In the genomic region with DNA sequence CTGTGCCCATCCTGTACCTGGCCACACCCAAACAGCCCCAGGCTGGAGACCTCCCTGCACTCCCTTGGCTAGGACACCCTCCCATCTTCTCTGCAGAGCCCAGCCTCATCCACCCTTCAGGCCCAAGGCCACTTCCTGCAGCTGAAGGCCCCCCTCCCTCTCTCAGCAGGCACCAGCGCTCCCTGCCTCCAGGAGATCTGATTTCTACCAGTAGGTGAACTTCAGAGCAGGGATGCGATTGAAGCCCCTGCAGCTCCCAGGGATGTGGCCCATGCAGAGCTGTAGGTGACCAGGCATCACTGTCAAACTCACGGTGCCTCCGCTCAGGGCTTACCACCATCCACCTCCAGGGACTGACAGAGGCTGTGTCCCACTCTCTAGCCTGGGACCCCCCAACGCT, we compare ENCODE assay signal across 18 cellular contexts.
"Had no signal": no experiment of that assay in that cellular context is flagged by ENCODE, and none has a peak within 500 bp of the region (broad histone marks: within the 10 kb centered on the region; RNA-seq: fewer than 3 reads in every experiment).

No MANE protein-coding gene starts in this region.

- H3K36me3 ChIP-seq: prostate gland, right atrium auricular region, thoracic aorta had no signal

- H3K4me1 Mint-ChIP-seq: activated CD4-positive, alpha-beta T cell treated with anti-CD3 and anti-CD28 coated beads, Interleukin-2, amount 10 ng/mL, durations not matched to agents 24 days and 14 days; activated naive CD4-positive, alpha-beta T cell treated with anti-CD3 and anti-CD28 coated beads, Interleukin-2, amount 50 U/mL, for 24 hours had no signal

- H3K27me3 ChIP-seq: adrenal gland, esophagus muscularis mucosa, gastroesophageal sphincter, heart left ventricle, left lung, right atrium auricular region, upper lobe of left lung had no signal

- H3K4me1 ChIP-seq: adrenal gland, esophagus muscularis mucosa, gastroesophageal sphincter, heart left ventricle, left lung, prostate gland, right atrium auricular region, upper lobe of left lung had no signal

- H3K9me3 ChIP-seq: adrenal gland, esophagus muscularis mucosa, gastroesophageal sphincter, heart left ventricle, left lung, prostate gland, right atrium auricular region, thoracic aorta, upper lobe of left lung had no signal

- DNase-seq: activated CD4-positive, alpha-beta T cell treated with anti-CD3 and anti-CD28 coated beads, Interleukin-2, amount 10 ng/mL, durations not matched to agents 24 days and 14 days; activated CD8-positive, alpha-beta T cell treated with anti-CD3 and anti-CD28 coated beads, Interleukin-2, amount 10 ng/mL, durations not matched to agents 7 days and 5 days; activated effector memory CD4-positive, alpha-beta T cell treated with Interleukin-2 at 50 U/mL for 16 hours; activated T-cell treated with anti-CD3 and anti-CD28 coated beads, Interleukin-2, amount 50 U/mL, for 48 hours; adrenal gland; effector CD8-positive, alpha-beta T cell; heart left ventricle; left lung; mammary epithelial cell; T-helper 9 cell; upper lobe of left lung had no signal

- ATAC-seq: activated CD8-positive, alpha-beta T cell treated with anti-CD3 and anti-CD28 coated beads, Interleukin-2, amount 10 ng/mL, durations not matched to agents 7 days and 5 days; gastroesophageal sphincter; heart left ventricle; left lung had no signal

- H3K27me3 Mint-ChIP-seq: activated CD4-positive, alpha-beta T cell treated with anti-CD3 and anti-CD28 coated beads, Interleukin-2, amount 10 ng/mL, durations not matched to agents 24 days and 14 days; activated naive CD4-positive, alpha-beta T cell treated with anti-CD3 and anti-CD28 coated beads, Interleukin-2, amount 50 U/mL, for 24 hours had no signal

- H3K4me3 ChIP-seq: adrenal gland, esophagus muscularis mucosa, gastroesophageal sphincter, heart left ventricle, left lung, prostate gland, right atrium auricular region, thoracic aorta, upper lobe of left lung had no signal

- H3K27ac Mint-ChIP-seq: activated CD4-positive, alpha-beta T cell treated with anti-CD3 and anti-CD28 coated beads, Interleukin-2, amount 10 ng/mL, durations not matched to agents 24 days and 14 days had no signal

- FAIRE-seq: endothelial cell of umbilical vein had no signal

- H3K4me3 Mint-ChIP-seq: activated CD4-positive, alpha-beta T cell treated with anti-CD3 and anti-CD28 coated beads, Interleukin-2, amount 10 ng/mL, durations not matched to agents 24 days and 14 days; activated CD8-positive, alpha-beta T cell treated with anti-CD3 and anti-CD28 coated beads, Interleukin-2, amount 10 ng/mL, durations not matched to agents 7 days and 5 days; activated naive CD4-positive, alpha-beta T cell treated with anti-CD3 and anti-CD28 coated beads, Interleukin-2, amount 50 U/mL, for 24 hours had no signal

- H3K27ac ChIP-seq: adrenal gland, esophagus muscularis mucosa, gastroesophageal sphincter, heart left ventricle, left lung, prostate gland, right atrium auricular region, thoracic aorta, upper lobe of left lung had no signal

- H3K9me3 Mint-ChIP-seq: activated CD4-positive, alpha-beta T cell treated with anti-CD3 and anti-CD28 coated beads, Interleukin-2, amount 10 ng/mL, durations not matched to agents 24 days and 14 days; activated naive CD4-positive, alpha-beta T cell treated with anti-CD3 and anti-CD28 coated beads, Interleukin-2, amount 50 U/mL, for 24 hours had no signal
